Comparison of ENCODE assay signal across 29 cellular contexts in genomic region chr9:93413530-93413929, GRCh38.
"Had no signal": no experiment of that assay in that cellular context is flagged by ENCODE, and none has a peak within 500 bp of the region (broad histone marks: within the 10 kb centered on the region; RNA-seq: fewer than 3 reads in every experiment).

No MANE protein-coding gene starts in this region.

- H3K4me3 ChIP-seq: neural progenitor cell, ovary, psoas muscle, skin epidermis, smooth muscle cell, spleen, suprapubic skin, testis, tibial nerve, upper lobe of left lung, vagina had no signal

- H3K27me3 ChIP-seq: neural progenitor cell, ovary, suprapubic skin, testis, tibial nerve, upper lobe of left lung, vagina had no signal

- FAIRE-seq: urothelium cell line had no signal

- H3K4me2 ChIP-seq: neural progenitor cell, smooth muscle cell had no signal

- ATAC-seq: natural killer cell; psoas muscle; right cardiac atrium; sciatic nerve; stimulated activated memory B cell treated with anti-CD40 and anti-IgM and Interleukin-4, amounts not matched to agents 10 μg/mL and 1 μg/mL and 100 μg/mL, for 72 hours; stimulated activated naive CD8-positive, alpha-beta T cell treated with anti-CD3 and anti-CD28 coated beads, Interleukin-15, amount 100 ng/mL, for 72 hours; stimulated activated naive CD8-positive, alpha-beta T cell treated with anti-CD3 and anti-CD28 coated beads, Interleukin-15, Interleukin-2, amounts not matched to agents 100 U/mL and 50 U/mL, for 24 hours had no signal

- H3K27ac ChIP-seq: neural progenitor cell, ovary, parathyroid adenoma, psoas muscle, skin epidermis, spleen, suprapubic skin, testis, tibial nerve, upper lobe of left lung, vagina had no signal

- H2AFZ ChIP-seq: neural progenitor cell, parathyroid adenoma had no signal

- H3K9ac ChIP-seq: neural progenitor cell, parathyroid adenoma had no signal

- H3K4me1 ChIP-seq: neural progenitor cell, parathyroid adenoma, psoas muscle, spleen, suprapubic skin, testis, tibial nerve, upper lobe of left lung, vagina had no signal

- H3K9me3 ChIP-seq: testis had no signal

- H3K36me3 ChIP-seq: neural progenitor cell, ovary, spleen, suprapubic skin, tibial nerve, upper lobe of left lung, vagina had no signal

- H3K79me2 ChIP-seq: parathyroid adenoma had no signal

- DNase-seq: natural killer cell; occipital lobe; ovary; posterior cingulate gyrus; psoas muscle; right cardiac atrium; spleen; stimulated activated CD4-positive, alpha-beta T cell treated with anti-CD3 and anti-CD28 coated beads, Interleukin-12 subunit alpha, Interleukin-12 subunit beta, amount 100 ng/mL, for 4 hours; stimulated activated CD4-positive, alpha-beta T cell treated with anti-CD3 and anti-CD28 coated beads, Interleukin-1b, Interleukin-23, amount 100 ng/mL, for 48 hours; stimulated activated CD4-positive, alpha-beta T cell treated with anti-CD3 and anti-CD28 coated beads, Interleukin-4, amount 100 ng/mL, for 1 hour; stimulated activated CD4-positive, alpha-beta T cell treated with anti-CD3 and anti-CD28 coated beads, Interleukin-4, amount 100 ng/mL, for 4 hours; stimulated activated CD8-positive, alpha-beta memory T cell treated with anti-CD3 and anti-CD28 coated beads, Interleukin-4, amount 100 ng/mL, for 48 hours; stimulated activated naive CD4-positive, alpha-beta T cell; stimulated activated naive CD8-positive, alpha-beta T cell treated with anti-CD3 and anti-CD28 coated beads, Interleukin-15, amount 100 ng/mL, for 72 hours; stimulated activated naive CD8-positive, alpha-beta T cell treated with anti-CD3 and anti-CD28 coated beads, Interleukin-15, Interleukin-2, amounts not matched to agents 100 U/mL and 50 U/mL, for 24 hours; substantia nigra; testis; trophoblast cell; upper lobe of left lung had no signal
